In the genomic region with DNA sequence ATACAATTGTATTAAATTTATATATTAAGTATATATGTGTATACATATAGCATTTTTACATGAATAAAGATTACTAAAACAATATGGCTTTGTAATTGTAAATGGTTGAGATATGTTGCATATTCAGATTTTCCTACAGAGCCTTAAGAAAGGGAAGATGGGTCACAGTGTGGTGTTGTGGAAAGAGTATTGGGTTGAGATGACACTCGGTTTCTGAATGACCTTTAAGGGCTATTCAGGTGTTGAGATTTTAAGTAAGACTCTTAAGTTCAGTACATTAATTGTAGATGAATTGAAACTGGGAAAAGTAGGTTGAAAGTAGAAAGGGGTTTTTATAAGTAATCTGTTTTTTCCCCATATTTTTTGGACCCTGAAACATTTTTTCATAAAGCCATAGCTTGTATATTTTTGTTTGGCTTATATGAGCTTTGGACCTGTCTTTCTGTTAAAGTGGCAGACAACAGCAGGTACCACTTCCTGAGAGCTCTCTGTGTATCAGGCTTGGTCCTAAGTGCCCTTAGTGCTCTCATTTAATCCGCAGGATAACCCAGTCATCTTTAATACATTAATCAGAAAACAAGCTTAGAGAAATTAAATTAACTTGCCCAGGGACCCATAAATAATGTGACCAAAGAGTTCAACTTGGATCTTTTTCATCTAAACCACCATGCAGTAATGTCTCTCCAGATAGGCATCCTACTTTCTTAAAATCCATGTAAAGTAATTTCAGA, we compare ENCODE assay signal across 22 cellular contexts.
"Had no signal": no experiment of that assay in that cellular context is flagged by ENCODE, and none has a peak within 500 bp of the region (broad histone marks: within the 10 kb centered on the region; RNA-seq: fewer than 3 reads in every experiment).

No MANE protein-coding gene starts in this region.

- H3K27ac Mint-ChIP-seq: activated naive CD8-positive, alpha-beta T cell treated with anti-CD3 and anti-CD28 coated beads, Interleukin-2, amount 10 ng/mL, durations not matched to agents 7 days and 5 days; dendritic cell treated with granulocyte-macrophage colony-stimulating factor and Interleukin-4, amounts not matched to agents 40 ng/mL and 50 ng/mL, for 4 days; nephron had no signal

- H3K9me3 Mint-ChIP-seq: activated naive CD8-positive, alpha-beta T cell treated with anti-CD3 and anti-CD28 coated beads, Interleukin-2, amount 10 ng/mL, durations not matched to agents 7 days and 5 days; dendritic cell treated with granulocyte-macrophage colony-stimulating factor and Interleukin-4, amounts not matched to agents 40 ng/mL and 50 ng/mL, for 4 days; nephron; WTC11 had no signal

- H3K4me3 Mint-ChIP-seq: activated naive CD8-positive, alpha-beta T cell treated with anti-CD3 and anti-CD28 coated beads, Interleukin-2, amount 10 ng/mL, durations not matched to agents 7 days and 5 days; dendritic cell treated with granulocyte-macrophage colony-stimulating factor and Interleukin-4, amounts not matched to agents 40 ng/mL and 50 ng/mL, for 4 days; nephron; WTC11 had no signal

- ATAC-seq: foreskin keratinocyte, right cardiac atrium, WTC11 had no signal

- DNase-seq: activated CD4-positive, alpha-beta T cell treated with anti-CD3 and anti-CD28 coated beads for 48 hours; activated naive CD8-positive, alpha-beta T cell treated with anti-CD3 and anti-CD28 coated beads, Interleukin-2, amount 10 ng/mL, durations not matched to agents 7 days and 5 days; activated T-cell treated with anti-CD3 and anti-CD28 coated beads for 4 hours; aorta; cerebellar nuclear complex; effector memory CD4-positive, alpha-beta T cell; foreskin keratinocyte; glutamatergic neuron; kidney glomerular epithelial cell; mesendoderm; occipital lobe; right cardiac atrium; stimulated activated CD4-positive, alpha-beta T cell treated with anti-CD3 and anti-CD28 coated beads, Interleukin-15, amount 100 ng/mL, for 24 hours; stimulated activated CD4-positive, alpha-beta T cell treated with anti-CD3 and anti-CD28 coated beads, Interleukin-4, amount 100 ng/mL, for 1 hour; stimulated activated naive CD4-positive, alpha-beta T cell treated with Interleukin-2 at 50 U/mL for 16 hours; T-helper 2 cell; upper lobe of left lung had no signal

- H3K27ac ChIP-seq: foreskin keratinocyte, prostate gland, skin epidermis, upper lobe of left lung had no signal

- H3K4me3 ChIP-seq: prostate gland, skin epidermis, upper lobe of left lung had no signal

- H3K4me1 ChIP-seq: foreskin keratinocyte, prostate gland, upper lobe of left lung had no signal

- H3K4me1 Mint-ChIP-seq: nephron had no signal

- H3K36me3 ChIP-seq: prostate gland had no signal

- H3K27me3 ChIP-seq: foreskin keratinocyte, upper lobe of left lung had no signal

- H3K27me3 Mint-ChIP-seq: activated naive CD8-positive, alpha-beta T cell treated with anti-CD3 and anti-CD28 coated beads, Interleukin-2, amount 10 ng/mL, durations not matched to agents 7 days and 5 days; dendritic cell treated with granulocyte-macrophage colony-stimulating factor and Interleukin-4, amounts not matched to agents 40 ng/mL and 50 ng/mL, for 4 days had no signal

- H3K9me3 ChIP-seq: prostate gland, upper lobe of left lung had no signal
